In the genomic region with DNA sequence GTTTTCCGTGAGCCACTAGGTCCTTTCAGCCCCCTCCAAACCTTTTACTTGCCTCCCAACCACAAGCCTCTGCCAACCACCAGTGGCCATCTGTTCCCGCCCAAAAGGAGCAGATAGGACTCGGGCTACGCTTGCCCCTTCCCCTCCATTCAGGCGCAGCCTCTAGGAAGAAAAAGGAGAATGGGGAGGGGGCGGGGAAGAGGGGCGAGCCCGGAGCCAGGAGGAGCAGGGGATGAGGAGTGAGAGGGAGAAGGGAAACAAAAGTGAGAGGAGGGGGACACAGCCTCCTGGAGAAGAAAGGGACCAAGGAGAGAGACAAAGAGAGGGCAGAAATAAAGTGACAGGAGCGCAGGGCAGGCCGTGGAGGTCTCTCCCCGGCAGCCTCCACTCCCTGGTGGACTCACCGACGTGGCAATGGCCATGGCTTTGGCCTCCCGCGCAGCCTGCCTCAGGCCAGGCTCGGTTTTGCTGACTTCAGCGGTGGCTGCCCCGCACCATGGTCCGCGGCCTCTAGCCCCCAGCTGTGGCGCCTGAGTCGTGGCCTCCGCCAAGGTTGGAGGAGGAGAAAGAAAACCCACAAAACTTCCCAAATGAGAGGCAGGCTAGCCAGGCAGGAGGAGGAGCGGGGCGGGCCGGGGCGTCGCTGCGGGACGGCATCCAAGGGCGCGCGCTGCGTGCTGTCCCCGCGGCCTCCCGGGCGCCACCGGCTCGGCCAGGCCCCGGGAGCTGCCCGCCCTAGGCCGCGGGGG, we compare ENCODE assay signal across 11 cellular contexts. TPM values are rescaled to one million over a fixed set of nuclear protein-coding genes. Genes with fewer than 3 reads are reported as not detected.
DNase-seq lines count a peak whose midpoint lies in the region; ATAC-seq, FAIRE-seq and TF ChIP-seq lines count a peak whose summit lies in the region.
"Had no signal": no experiment of that assay in that cellular context is flagged by ENCODE, and none has a peak within 500 bp of the region (broad histone marks: within the 10 kb centered on the region; RNA-seq: fewer than 3 reads in every experiment).

A gene with protein sequence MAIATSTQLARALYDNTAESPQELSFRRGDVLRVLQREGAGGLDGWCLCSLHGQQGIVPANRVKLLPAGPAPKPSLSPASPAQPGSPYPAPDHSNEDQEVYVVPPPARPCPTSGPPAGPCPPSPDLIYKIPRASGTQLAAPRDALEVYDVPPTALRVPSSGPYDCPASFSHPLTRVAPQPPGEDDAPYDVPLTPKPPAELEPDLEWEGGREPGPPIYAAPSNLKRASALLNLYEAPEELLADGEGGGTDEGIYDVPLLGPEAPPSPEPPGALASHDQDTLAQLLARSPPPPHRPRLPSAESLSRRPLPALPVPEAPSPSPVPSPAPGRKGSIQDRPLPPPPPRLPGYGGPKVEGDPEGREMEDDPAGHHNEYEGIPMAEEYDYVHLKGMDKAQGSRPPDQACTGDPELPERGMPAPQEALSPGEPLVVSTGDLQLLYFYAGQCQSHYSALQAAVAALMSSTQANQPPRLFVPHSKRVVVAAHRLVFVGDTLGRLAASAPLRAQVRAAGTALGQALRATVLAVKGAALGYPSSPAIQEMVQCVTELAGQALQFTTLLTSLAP (minus strand): TSS at position 569 of the 749 bp plus-strand sequence. CDS start 147 bp downstream, at position 422.

- peak within 1 kb of the TSS; percentile 60 for H3K18ac ChIP-seq in H9 (ENCODE audit: insufficient read length, low read depth, low read length)

- H4K8ac ChIP-seq in H9 (replicated peaks; ENCODE audit: insufficient read length, low read depth, low read length) = no peak within 1 kb of the TSS

- H2BK20ac ChIP-seq in H9 (ENCODE audit: low read depth, low read length, poor library complexity, severe bottlenecking) = no peak within 1 kb of the TSS

- no peak within 1 kb of the TSS for H2AFZ ChIP-seq in H9 (ENCODE audit: low read length)

- no peak for FAIRE-seq in GM19239 (lab: Jason Lieb, UNC)
- FAIRE-seq: GM12891 had no signal

- no peak within 1 kb of the TSS for H2AK5ac ChIP-seq in H9 (ENCODE audit: insufficient read length, low read length)

- no peak within 1 kb of the TSS for H2BK120ac ChIP-seq in H9 (ENCODE audit: low read depth, low read length, poor library complexity, severe bottlenecking)

- intact Hi-C loops in sigmoid colon (cut with DNase I) = loop anchor here (5.0 kb wide), 1 partner anchor 193 kb away; the partner anchor contains the start of gene THTPA

- H3K4me3 Mint-ChIP-seq in H9 = peak within 1 kb of the TSS; percentile 79 to 94
- H3K4me3 Mint-ChIP-seq in chondrocyte (ENCODE audit: unreplicated experiment) = peak within 1 kb of the TSS; percentile 93

- WGBS in H9 (ENCODE audit: extremely low coverage, insufficient read length, low lambda C conversion rate) = no CpG with 5 or more reads among the region's 44 CpGs
- WGBS in sigmoid colon, 2 donors = 13 to 19% methylated on average over 44 of the region's 44 CpGs

- H4K5ac ChIP-seq in H9 (ENCODE audit: insufficient read length, low read depth, low read length) = no peak within 1 kb of the TSS

- no peak within 1 kb of the TSS for H3K56ac ChIP-seq in H9 (ENCODE audit: insufficient read length, low read depth, low read length)

- TF ChIP-seq CTCF in H9 (conservative IDR thresholded peaks at IDR 0.05) (no peak), chondrocyte (IDR thresholded peaks at IDR 0.05) (no peak), sigmoid colon (IDR thresholded peaks at IDR 0.05) (no peak)

- H3K79me2 ChIP-seq in H9 (ENCODE audit: insufficient read depth, low read length) = no peaks in the 10 kb centered on the region

- H3K36me3 ChIP-seq in sigmoid colon = peaks cover 0 to 6% (median 2%) of the 10 kb centered on the region in 4 donors

- H3K79me1 ChIP-seq in H9 (ENCODE audit: insufficient read depth, low read depth, low read length, poor library complexity, severe bottlenecking) = no peaks in the 10 kb centered on the region

- no peak within 1 kb of the TSS for H3T11ph ChIP-seq in H9 (ENCODE audit: low read length)

- H3K4me1 ChIP-seq in H9 (ENCODE audit: insufficient read depth, low read length) (peaks cover 4% of the 10 kb centered on the region; the same call in 1 of the 2 replicates), sigmoid colon (peaks cover 0 to 67% (median 36%) of the 10 kb centered on the region in 4 donors)

- H2BK5ac ChIP-seq in H9 (ENCODE audit: insufficient read length, low read length) = no peak within 1 kb of the TSS

- H3K36me3 Mint-ChIP-seq in H9 (ENCODE audit: insufficient read depth in 1 of 3, low read depth in 3 of 3) (peaks cover 17 to 35% (median 23%) of the 10 kb centered on the region in 3 experiments), chondrocyte (ENCODE audit: low read depth) (peaks cover 8% of the 10 kb centered on the region)

- H3K23me2 ChIP-seq in H9 (ENCODE audit: insufficient read length, low read depth, low read length, poor library complexity, severe bottlenecking) = peaks cover 23% of the 10 kb centered on the region

- no peaks in the 10 kb centered on the region for H4K20me1 ChIP-seq in H9 (ENCODE audit: control insufficient read depth, insufficient read depth, insufficient read length)

- H3K9me3 ChIP-seq in H9 (ENCODE audit: control insufficient read depth, low read depth, low read length) (no peaks in the 10 kb centered on the region), sigmoid colon (no peaks in the 10 kb centered on the region)

- no peak within 1 kb of the TSS for H3K23ac ChIP-seq in H9 (ENCODE audit: insufficient read length, low read depth, low read length)

- H3K27me3 Mint-ChIP-seq in H9 (ENCODE audit: low read depth) (peaks cover 31% of the 10 kb centered on the region), chondrocyte (ENCODE audit: low read depth) (peaks cover 2% of the 10 kb centered on the region)

- H3K4me3 ChIP-seq in sigmoid colon = peak within 1 kb of the TSS; percentile 42 to 75 (median 65)

- no peak for TF ChIP-seq POLR2A in sigmoid colon (IDR thresholded peaks at IDR 0.05)

- H3K27ac ChIP-seq in H9 (ENCODE audit: insufficient read length, low read depth, low read length) (no peak within 1 kb of the TSS), sigmoid colon (peak within 1 kb of the TSS; percentile 92 to 98 (median 94))

- DNase-seq in H9 = peak; percentile 58
- DNase-seq in chondrocyte (ENCODE audit: low spot score) = no peak
- DNase-seq in iPS-NIHi7 (ENCODE audit: extremely low spot score) = peak; percentile 62
- DNase-seq in sigmoid colon = no peak
- DNase-seq in GM19239 (ENCODE audit: insufficient read length, low spot score) = no peak
- no peak for DNase-seq in foreskin melanocyte
- DNase-seq: stimulated activated CD4-positive, alpha-beta T cell treated with anti-CD3 and anti-CD28 coated beads, Interleukin-2, amount 100 ng/mL, for 24 hours had no signal

- H3K27ac Mint-ChIP-seq in H9 (peak within 1 kb of the TSS; percentile 90 to 93 (median 90)), chondrocyte (ENCODE audit: unreplicated experiment) (peak within 1 kb of the TSS; percentile 97)

- no peak within 1 kb of the TSS for H4K91ac ChIP-seq in H9 (ENCODE audit: insufficient read length, low read depth, low read length)

- peak within 1 kb of the TSS; percentile 56 for H3K4me2 ChIP-seq in H9 (ENCODE audit: insufficient read depth, insufficient read length, low read length)

- peak within 1 kb of the TSS; percentile 95 for H3K14ac ChIP-seq in H9 (ENCODE audit: insufficient read depth, low read length)

- peaks cover 32 to 38% of the 10 kb centered on the region in 2 experiments for H3K4me1 Mint-ChIP-seq in H9
- peaks cover 28% of the 10 kb centered on the region for H3K4me1 Mint-ChIP-seq in chondrocyte (ENCODE audit: low read depth)

- no peak within 1 kb of the TSS for H2BK12ac ChIP-seq in H9 (ENCODE audit: insufficient read length, low read depth, low read length)

- peak within 1 kb of the TSS; percentile 18 for H3K9ac ChIP-seq in H9 (ENCODE audit: extremely low read depth, insufficient read length, low read length)

- H3K9me3 Mint-ChIP-seq in H9 (peaks cover 0 to 2% of the 10 kb centered on the region in 2 experiments; a peak in 1 of 5 replicates), chondrocyte (ENCODE audit: low read depth) (no peaks in the 10 kb centered on the region)

- no peak within 1 kb of the TSS; the same call in 1 of the 2 replicates for H3K4ac ChIP-seq in H9 (ENCODE audit: low read depth, low read length)

- H2BK15ac ChIP-seq in H9 (ENCODE audit: low read depth, low read length) = no peak within 1 kb of the TSS

- ATAC-seq in GM18858 (IDR thresholded peaks at IDR 0.05; ENCODE audit: unreplicated experiment) (no peak), GM18868 (IDR thresholded peaks at IDR 0.05; ENCODE audit: unreplicated experiment) (no peak)

- no peak for TF ChIP-seq EP300 in sigmoid colon (IDR thresholded peaks at IDR 0.05)

- H3K27me3 ChIP-seq in H9 (ENCODE audit: insufficient read depth, low read length) (no peaks in the 10 kb centered on the region; the same call in 1 of the 2 replicates), sigmoid colon (no peaks in the 10 kb centered on the region)

RNA-seq across cellular contexts. Expression of the gene that starts here (rescaled TPM):
- 31.9 and 32.1 TPM in 2 replicates for total RNA-seq in H9 (2021)
- 29.5 to 36.7 TPM (median 29.6 TPM) in 3 replicates for total RNA-seq in chondrocyte
- 10 to 100 TPM in 3 of 4 donors, 1 to 10 TPM in 1; 10.0 to 19.9 (median 11.5) TPM for total RNA-seq in sigmoid colon
- polyA plus RNA-seq in sigmoid colon = 1 to 10 TPM in 2 of 3 donors, under 1 TPM in 1; 0.46 to 3.0 (median 2.9) TPM
- total RNA-seq: LHCN-M2 had no signal

Comparison
In these comparisons a context has a peak if more than half of its experiments do, and no peak if none do; other contexts are left out.
1. DNase-seq: peak in H9 (single experiment) and iPS-NIHi7 (single experiment); none in chondrocyte (single experiment), sigmoid colon (single experiment), GM19239 (single experiment) and foreskin melanocyte (single experiment).